ENCODE assay signal across 24 cellular contexts in the genomic region with DNA sequence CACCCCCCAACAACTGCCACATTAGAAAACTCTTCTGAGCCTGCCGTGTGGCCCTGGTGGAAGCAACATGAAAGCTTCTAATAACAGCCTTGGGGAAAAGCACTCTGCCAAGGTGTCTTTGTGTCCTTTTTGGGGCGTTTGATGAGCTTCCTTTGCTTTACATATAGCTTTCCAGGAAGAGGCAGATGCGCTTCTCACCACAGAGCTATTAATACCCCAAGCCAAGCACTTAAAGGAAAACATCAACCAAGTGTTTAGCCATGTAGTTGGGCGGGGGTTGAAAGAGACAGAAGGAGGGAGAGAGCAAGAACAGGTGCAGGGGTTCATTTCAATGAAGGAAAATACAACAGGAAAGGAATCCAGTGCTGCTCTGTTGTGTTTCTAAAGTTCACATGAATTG.
DNase-seq lines count a peak whose midpoint lies in the region; ATAC-seq and TF ChIP-seq lines count a peak whose summit lies in the region.
"Had no signal": no experiment of that assay in that cellular context is flagged by ENCODE, and none has a peak within 500 bp of the region (broad histone marks: within the 10 kb centered on the region; RNA-seq: fewer than 3 reads in every experiment).

No MANE protein-coding gene starts in this region.

- H3K4me1 Mint-ChIP-seq in activated naive CD8-positive, alpha-beta T cell treated with anti-CD3 and anti-CD28 coated beads, Interleukin-2, amount 10 ng/mL, durations not matched to agents 7 days and 5 days, result peaks cover 9% of the 10 kb centered on the region
- peaks cover 2% of the 10 kb centered on the region for H3K4me1 Mint-ChIP-seq in activated naive CD8-positive, alpha-beta T cell treated with anti-CD3 and anti-CD28 coated beads for 36 hours
- H3K4me1 Mint-ChIP-seq: activated CD4-positive, alpha-beta memory T cell treated with anti-CD3 and anti-CD28 coated beads, Interleukin-2, amount 10 ng/mL, durations not matched to agents 7 days and 5 days had no signal

- no peaks in the 10 kb centered on the region for H3K36me3 Mint-ChIP-seq in activated naive CD8-positive, alpha-beta T cell treated with anti-CD3 and anti-CD28 coated beads, Interleukin-2, amount 10 ng/mL, durations not matched to agents 7 days and 5 days
- no peaks in the 10 kb centered on the region for H3K36me3 Mint-ChIP-seq in activated naive CD8-positive, alpha-beta T cell treated with anti-CD3 and anti-CD28 coated beads for 36 hours
- H3K36me3 Mint-ChIP-seq: activated naive CD4-positive, alpha-beta T cell treated with anti-CD3 and anti-CD28 coated beads, Interleukin-2, amount 50 U/mL, for 72 hours; CD4-positive, CD25-positive, alpha-beta regulatory T cell had no signal

- H3K4me1 ChIP-seq in stomach, result no peaks in the 10 kb centered on the region
- H3K4me1 ChIP-seq: right atrium auricular region, testis had no signal

- no peak overlapping the region for H3K4me3 Mint-ChIP-seq in activated naive CD8-positive, alpha-beta T cell treated with anti-CD3 and anti-CD28 coated beads, Interleukin-2, amount 10 ng/mL, durations not matched to agents 7 days and 5 days
- H3K4me3 Mint-ChIP-seq in activated naive CD8-positive, alpha-beta T cell treated with anti-CD3 and anti-CD28 coated beads for 36 hours, result no peak overlapping the region
- H3K4me3 Mint-ChIP-seq: activated CD4-positive, alpha-beta memory T cell treated with anti-CD3 and anti-CD28 coated beads, Interleukin-2, amount 10 ng/mL, durations not matched to agents 7 days and 5 days; CD4-positive, CD25-positive, alpha-beta regulatory T cell had no signal

- intact Hi-C loops in stomach (cut with DNase I; ENCODE audit: low total_unique reads), result no loop called here

- WGBS in stomach, 5 donors, result 67 to 83% (median 77%) methylated on average over 4 of the region's 4 CpGs

- no peaks in the 10 kb centered on the region for H3K27me3 Mint-ChIP-seq in activated naive CD8-positive, alpha-beta T cell treated with anti-CD3 and anti-CD28 coated beads, Interleukin-2, amount 10 ng/mL, durations not matched to agents 7 days and 5 days
- H3K27me3 Mint-ChIP-seq in activated naive CD8-positive, alpha-beta T cell treated with anti-CD3 and anti-CD28 coated beads for 36 hours, result no peaks in the 10 kb centered on the region
- H3K27me3 Mint-ChIP-seq: activated CD4-positive, alpha-beta memory T cell treated with anti-CD3 and anti-CD28 coated beads, Interleukin-2, amount 10 ng/mL, durations not matched to agents 7 days and 5 days; CD4-positive, CD25-positive, alpha-beta regulatory T cell had no signal

- H3K27ac ChIP-seq in stomach, result no peak overlapping the region
- H3K27ac ChIP-seq: 22Rv1, right atrium auricular region, testis had no signal

- no peaks in the 10 kb centered on the region for H3K36me3 ChIP-seq in stomach
- H3K36me3 ChIP-seq: right atrium auricular region had no signal

- DNase-seq in DMS 273 (lab: John Stamatoyannopoulos, UW; ENCODE audit: unreplicated experiment), result peak; percentile 53
- no peak for DNase-seq in DMS 273 treated with DMSO at 0.1 percent for 48 hours (lab: John Stamatoyannopoulos, UW)
- DNase-seq in activated naive CD8-positive, alpha-beta T cell treated with anti-CD3 and anti-CD28 coated beads, Interleukin-2, amount 10 ng/mL, durations not matched to agents 7 days and 5 days, result no peak
- DNase-seq in activated naive CD8-positive, alpha-beta T cell treated with anti-CD3 and anti-CD28 coated beads for 36 hours, result no peak
- DNase-seq in NCI-H748 treated with DMSO at 0.1 percent for 48 hours (lab: John Stamatoyannopoulos, UW), result peak; percentile 41
- DNase-seq in stomach, result no peak
- no peak for DNase-seq in T1000 (lab: John Stamatoyannopoulos, UW)
- DNase-seq in NCI-H226, result no peak
- DNase-seq: activated CD4-positive, alpha-beta memory T cell treated with anti-CD3 and anti-CD28 coated beads, Interleukin-2, amount 10 ng/mL, durations not matched to agents 7 days and 5 days; activated CD4-positive, CD25-positive, alpha-beta regulatory T cell treated with anti-CD3 and anti-CD28 coated beads, Interleukin-2, amount 50 U/mL, for 72 hours; anterior cingulate cortex; CD4-positive, CD25-positive, alpha-beta regulatory T cell; IMR-90; NCI-H1092; NCI-H2029 treated with DMSO at 0.1 percent for 48 hours; posterior cingulate gyrus; stimulated activated CD4-positive, alpha-beta T cell treated with anti-CD3 and anti-CD28 coated beads, Interleukin-1b, Interleukin-23, amount 100 ng/mL, for 48 hours; stimulated activated naive CD8-positive, alpha-beta T cell treated with anti-CD3 and anti-CD28 coated beads, Interleukin-15, Interleukin-2, amounts not matched to agents 100 U/mL and 50 U/mL, for 24 hours; testis had no signal

- no peak overlapping the region for H3K4me3 ChIP-seq in stomach
- H3K4me3 ChIP-seq: GM12878, right atrium auricular region, smooth muscle cell, testis had no signal

- no peak for TF ChIP-seq POLR2A in stomach (IDR thresholded peaks at IDR 0.05)

- POLR2A ChIA-PET in activated naive CD8-positive, alpha-beta T cell treated with anti-CD3 and anti-CD28 coated beads, Interleukin-2, amount 10 ng/mL, durations not matched to agents 7 days and 5 days (lab: Charles Lee), result no interaction called here

- TF ChIP-seq EP300 in stomach (IDR thresholded peaks at IDR 0.05), result no peak

- ATAC-seq in activated naive CD8-positive, alpha-beta T cell treated with anti-CD3 and anti-CD28 coated beads, Interleukin-2, amount 10 ng/mL, durations not matched to agents 7 days and 5 days (ENCODE audit: low read depth), result peak; percentile 22
- ATAC-seq: activated naive CD4-positive, alpha-beta T cell treated with anti-CD3 and anti-CD28 coated beads, Interleukin-2, amount 50 U/mL, for 72 hours; GM12878; stimulated activated naive CD8-positive, alpha-beta T cell treated with anti-CD3 and anti-CD28 coated beads, Interleukin-15, Interleukin-2, amounts not matched to agents 100 U/mL and 50 U/mL, for 24 hours had no signal

- H3K9me3 ChIP-seq in stomach, result no peaks in the 10 kb centered on the region
- H3K9me3 ChIP-seq: right atrium auricular region, testis had no signal

- no peak for TF ChIP-seq CTCF in stomach (IDR thresholded peaks at IDR 0.05)

- no peaks in the 10 kb centered on the region for H3K27me3 ChIP-seq in stomach
- H3K27me3 ChIP-seq: right atrium auricular region, testis had no signal

- H3K27ac Mint-ChIP-seq in activated naive CD8-positive, alpha-beta T cell treated with anti-CD3 and anti-CD28 coated beads, Interleukin-2, amount 10 ng/mL, durations not matched to agents 7 days and 5 days, result peak overlapping the region; percentile 8
- no peak overlapping the region for H3K27ac Mint-ChIP-seq in activated naive CD8-positive, alpha-beta T cell treated with anti-CD3 and anti-CD28 coated beads for 36 hours
- H3K27ac Mint-ChIP-seq: activated CD4-positive, alpha-beta memory T cell treated with anti-CD3 and anti-CD28 coated beads, Interleukin-2, amount 10 ng/mL, durations not matched to agents 7 days and 5 days; activated naive CD4-positive, alpha-beta T cell treated with anti-CD3 and anti-CD28 coated beads, Interleukin-2, amount 50 U/mL, for 72 hours; CD4-positive, CD25-positive, alpha-beta regulatory T cell had no signal

- no peaks in the 10 kb centered on the region for H3K9me3 Mint-ChIP-seq in activated naive CD8-positive, alpha-beta T cell treated with anti-CD3 and anti-CD28 coated beads, Interleukin-2, amount 10 ng/mL, durations not matched to agents 7 days and 5 days
- H3K9me3 Mint-ChIP-seq in activated naive CD8-positive, alpha-beta T cell treated with anti-CD3 and anti-CD28 coated beads for 36 hours, result no peaks in the 10 kb centered on the region
- H3K9me3 Mint-ChIP-seq: activated CD4-positive, alpha-beta memory T cell treated with anti-CD3 and anti-CD28 coated beads, Interleukin-2, amount 10 ng/mL, durations not matched to agents 7 days and 5 days; activated naive CD4-positive, alpha-beta T cell treated with anti-CD3 and anti-CD28 coated beads, Interleukin-2, amount 50 U/mL, for 72 hours had no signal

Comparison
In these comparisons a context has a peak if more than half of its experiments do, and no peak if none do; other contexts are left out.
1. DNase-seq: peak in DMS 273 (single experiment) and NCI-H748 treated with DMSO at 0.1 percent for 48 hours (single experiment); none in DMS 273 treated with DMSO at 0.1 percent for 48 hours (single experiment), activated naive CD8-positive, alpha-beta T cell treated with anti-CD3 and anti-CD28 coated beads, Interleukin-2, amount 10 ng/mL, durations not matched to agents 7 days and 5 days (single experiment), activated naive CD8-positive, alpha-beta T cell treated with anti-CD3 and anti-CD28 coated beads for 36 hours (single experiment), stomach (single experiment), T1000 (single experiment) and NCI-H226 (single experiment).